In genomic region chr9:129702563-129702962, GRCh38 we compare ENCODE assay signal across 13 cellular contexts. TPM values are rescaled to one million over a fixed set of nuclear protein-coding genes. Genes with fewer than 3 reads are reported as not detected.
A peak's percentile ranks its signal among the peaks of the same experiment; 100 is the strongest.
DNase-seq lines count a peak whose midpoint lies in the region; ATAC-seq, FAIRE-seq and TF ChIP-seq lines count a peak whose summit lies in the region.
"Had no signal": no experiment of that assay in that cellular context is flagged by ENCODE, and none has a peak within 500 bp of the region (broad histone marks: within the 10 kb centered on the region; RNA-seq: fewer than 3 reads in every experiment).

No MANE protein-coding gene starts in this region.

- H3K4me3 ChIP-seq in bronchial epithelial cell (ENCODE audit: low read depth, low read length) (no peak overlapping the region), mesenchymal stem cell (ENCODE audit: insufficient read depth in 1 of 2, low read depth in 1 of 2, low read length in 2 of 2) (peak overlapping the region in 1 of 2 experiments; percentile 62)
- H3K4me3 ChIP-seq: GM12878 had no signal

- no peak overlapping the region for H2AFZ ChIP-seq in mesenchymal stem cell (ENCODE audit: low read depth, low read length)

- ATAC-seq in left cardiac atrium, result peak; percentile 25 to 31
- ATAC-seq in left ventricle myocardium superior, result no peak
- ATAC-seq in HG03045 (IDR thresholded peaks at IDR 0.05; ENCODE audit: unreplicated experiment), result no peak
- ATAC-seq: GM12878 had no signal

- H3K36me3 ChIP-seq in bronchial epithelial cell (ENCODE audit: control insufficient read depth, insufficient read depth, low read length) (no peaks in the 10 kb centered on the region), mesenchymal stem cell (ENCODE audit: control insufficient read depth in 1 of 2, insufficient read depth in 2 of 2, low read depth in 1 of 2, low read length in 2 of 2) (peaks cover 0 to 9% of the 10 kb centered on the region in 2 experiments)
- H3K36me3 ChIP-seq: BE2C had no signal

- no peak overlapping the region for H3K23ac ChIP-seq in mesenchymal stem cell (ENCODE audit: low read length in 2 of 2)

- no peaks in the 10 kb centered on the region for H3K79me1 ChIP-seq in mesenchymal stem cell (replicated peaks; ENCODE audit: low read length, poor library complexity, severe bottlenecking)

- H4K8ac ChIP-seq in mesenchymal stem cell (ENCODE audit: low read length), result no peak overlapping the region

- H2AK5ac ChIP-seq in mesenchymal stem cell (ENCODE audit: low read length, severe bottlenecking), result no peak overlapping the region

- H3K27me3 ChIP-seq in bronchial epithelial cell (ENCODE audit: control insufficient read depth, insufficient read depth, low read length) (peaks cover 19% of the 10 kb centered on the region), mesenchymal stem cell (ENCODE audit: control insufficient read depth in 1 of 2, insufficient read depth in 1 of 2, low read length in 2 of 2) (peaks cover 0 to 57% of the 10 kb centered on the region in 2 experiments)
- H3K27me3 ChIP-seq: BE2C had no signal

- H3K9ac ChIP-seq in mesenchymal stem cell (ENCODE audit: low read length), result peak overlapping the region; percentile 88

- no peak overlapping the region for H2BK15ac ChIP-seq in mesenchymal stem cell (ENCODE audit: low read depth, poor library complexity, severe bottlenecking)

- no peak overlapping the region for H4K91ac ChIP-seq in mesenchymal stem cell (ENCODE audit: low read length)

- no peak overlapping the region for H3K4me2 ChIP-seq in mesenchymal stem cell (ENCODE audit: low read length, poor library complexity, severe bottlenecking)

- H3K4ac ChIP-seq in mesenchymal stem cell (ENCODE audit: low read depth in 1 of 2, low read length in 2 of 2), result peak overlapping the region in 1 of 2 experiments; percentile 18

- intact Hi-C loops in left cardiac atrium (cut with DNase I) (no loop called here), left ventricle myocardium superior (cut with micrococcal nuclease) (no loop called here)

- H3K9me3 ChIP-seq in mesenchymal stem cell (ENCODE audit: control insufficient read depth, low read length), result no peaks in the 10 kb centered on the region
- H3K9me3 ChIP-seq: BE2C had no signal

- TF ChIP-seq CTCF in bronchial epithelial cell (IDR thresholded peaks at IDR 0.05; ENCODE audit: insufficient read depth, low read length, severe bottlenecking), result no peak

- peaks cover 8% of the 10 kb centered on the region for H3K4me1 ChIP-seq in mesenchymal stem cell (ENCODE audit: control insufficient read depth, insufficient read depth, low read depth, low read length)

- H2BK5ac ChIP-seq in mesenchymal stem cell (ENCODE audit: low read depth, low read length, poor library complexity, severe bottlenecking), result no peak overlapping the region

- no peak overlapping the region for H3K14ac ChIP-seq in mesenchymal stem cell (ENCODE audit: low read length in 2 of 2)

- peak; percentile 50 for DNase-seq in left cardiac atrium
- no peak for DNase-seq in left ventricle myocardium superior
- peak; percentile 74 for DNase-seq in bronchial epithelial cell (ENCODE audit: low read depth)
- DNase-seq in mesenchymal stem cell, result peak; percentile 91
- DNase-seq in effector CD8-positive, alpha-beta T cell (lab: John Stamatoyannopoulos, UW), result no peak
- DNase-seq in D341Med (ENCODE audit: low spot score), result no peak
- no peak for DNase-seq in T1000 (lab: John Stamatoyannopoulos, UW)
- DNase-seq: BE2C; central memory CD4-positive, alpha-beta T cell; GOT3; NCI-H2171 had no signal

- no peak for FAIRE-seq in bronchial epithelial cell (lab: Jason Lieb, UNC)
- FAIRE-seq: GM12878 had no signal

- H2BK120ac ChIP-seq in mesenchymal stem cell (ENCODE audit: low read depth, low read length), result no peak overlapping the region

- no peak overlapping the region for H3K27ac ChIP-seq in mesenchymal stem cell (ENCODE audit: low read length, poor library complexity, severe bottlenecking)

- 39% methylated on average over 10 of the region's 10 CpGs for WGBS in mesenchymal stem cell

- H3K18ac ChIP-seq in mesenchymal stem cell (ENCODE audit: low read depth in 1 of 2, low read length in 2 of 2), result no peak overlapping the region

- peak overlapping the region in 1 of 2 experiments; percentile 40 for H2BK12ac ChIP-seq in mesenchymal stem cell (ENCODE audit: low read length in 2 of 2)

RNA-seq across cellular contexts. Expression of gene PRRX2, which starts 37.1 kb away (rescaled TPM):
- 1 to 10 TPM; 1.8 to 5.3 TPM for total RNA-seq in left cardiac atrium
- total RNA-seq in left ventricle myocardium superior, result 0.20 TPM
- total RNA-seq in bronchial epithelial cell, result 0.13 TPM in 1 of 2 replicates, not detected in the other
- polyA plus RNA-seq in mesenchymal stem cell (2013, experiment 1 of 2), result 19.5 TPM
- 20.1 TPM for polyA plus RNA-seq in mesenchymal stem cell (2013, experiment 2 of 2)
- total RNA-seq: GM12878 had no signal
- polyA plus RNA-seq: GM12878 had no signal

RNA-seq across cellular contexts. Expression of gene PTGES, which starts 50.3 kb away (rescaled TPM):
- 1 to 10 TPM; 4.5 to 7.9 TPM for total RNA-seq in left cardiac atrium
- 2.4 TPM for total RNA-seq in left ventricle myocardium superior
- 0.90 and 11.1 TPM in 2 replicates for total RNA-seq in bronchial epithelial cell
- polyA plus RNA-seq in mesenchymal stem cell (2013, experiment 1 of 2), result 9.1 TPM
- polyA plus RNA-seq in mesenchymal stem cell (2013, experiment 2 of 2), result 8.7 TPM
- total RNA-seq: GM12878 had no signal

Comparison
In these comparisons a context has a peak if more than half of its experiments do, and no peak if none do; other contexts are left out.
1. ATAC-seq: peak in left cardiac atrium (2 of 2); none in left ventricle myocardium superior (single experiment) and HG03045 (single experiment).
2. DNase-seq: peak in left cardiac atrium (single experiment), bronchial epithelial cell (single experiment) and mesenchymal stem cell (single experiment); none in left ventricle myocardium superior (single experiment), effector CD8-positive, alpha-beta T cell (single experiment), D341Med (single experiment) and T1000 (single experiment).